1 cellular context compared by ENCODE assay signal in the genomic region with DNA sequence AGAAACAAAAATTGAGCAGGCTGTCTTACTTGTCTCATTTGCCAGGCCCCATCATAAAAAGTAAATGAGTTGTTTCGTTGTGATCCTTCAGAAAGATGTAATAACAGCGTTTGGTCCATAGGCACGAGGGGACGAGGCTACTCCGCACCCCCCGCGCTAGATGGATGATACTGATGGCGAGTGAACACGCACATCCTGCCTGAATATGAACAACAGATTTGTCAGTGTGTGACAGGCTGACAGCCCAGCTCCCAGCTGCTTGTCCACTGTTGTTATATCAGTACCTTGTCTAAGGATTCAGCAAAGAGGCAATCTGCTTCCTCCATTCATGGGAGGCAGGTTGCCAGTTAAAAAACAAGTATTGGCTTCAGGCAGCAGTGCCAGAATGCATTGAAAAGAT.
TF ChIP-seq lines count a peak whose summit lies in the region.

No MANE protein-coding gene starts in this region.

TF ChIP-seq in neural cell, 6 proteins besides CTCF, POLR2A, EP300 and RAD21 (continued from another document):
- TF ChIP-seq, protein P1, sequence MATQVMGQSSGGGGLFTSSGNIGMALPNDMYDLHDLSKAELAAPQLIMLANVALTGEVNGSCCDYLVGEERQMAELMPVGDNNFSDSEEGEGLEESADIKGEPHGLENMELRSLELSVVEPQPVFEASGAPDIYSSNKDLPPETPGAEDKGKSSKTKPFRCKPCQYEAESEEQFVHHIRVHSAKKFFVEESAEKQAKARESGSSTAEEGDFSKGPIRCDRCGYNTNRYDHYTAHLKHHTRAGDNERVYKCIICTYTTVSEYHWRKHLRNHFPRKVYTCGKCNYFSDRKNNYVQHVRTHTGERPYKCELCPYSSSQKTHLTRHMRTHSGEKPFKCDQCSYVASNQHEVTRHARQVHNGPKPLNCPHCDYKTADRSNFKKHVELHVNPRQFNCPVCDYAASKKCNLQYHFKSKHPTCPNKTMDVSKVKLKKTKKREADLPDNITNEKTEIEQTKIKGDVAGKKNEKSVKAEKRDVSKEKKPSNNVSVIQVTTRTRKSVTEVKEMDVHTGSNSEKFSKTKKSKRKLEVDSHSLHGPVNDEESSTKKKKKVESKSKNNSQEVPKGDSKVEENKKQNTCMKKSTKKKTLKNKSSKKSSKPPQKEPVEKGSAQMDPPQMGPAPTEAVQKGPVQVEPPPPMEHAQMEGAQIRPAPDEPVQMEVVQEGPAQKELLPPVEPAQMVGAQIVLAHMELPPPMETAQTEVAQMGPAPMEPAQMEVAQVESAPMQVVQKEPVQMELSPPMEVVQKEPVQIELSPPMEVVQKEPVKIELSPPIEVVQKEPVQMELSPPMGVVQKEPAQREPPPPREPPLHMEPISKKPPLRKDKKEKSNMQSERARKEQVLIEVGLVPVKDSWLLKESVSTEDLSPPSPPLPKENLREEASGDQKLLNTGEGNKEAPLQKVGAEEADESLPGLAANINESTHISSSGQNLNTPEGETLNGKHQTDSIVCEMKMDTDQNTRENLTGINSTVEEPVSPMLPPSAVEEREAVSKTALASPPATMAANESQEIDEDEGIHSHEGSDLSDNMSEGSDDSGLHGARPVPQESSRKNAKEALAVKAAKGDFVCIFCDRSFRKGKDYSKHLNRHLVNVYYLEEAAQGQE (IDR thresholded peaks at IDR 0.05; ENCODE audit: borderline replicate concordance), result no peak
- TF ChIP-seq EZH2 (IDR thresholded peaks at IDR 0.05; ENCODE audit: borderline replicate concordance, insufficient read depth, low read length, poor library complexity, severe bottlenecking) (no peak), TAF1 (IDR thresholded peaks at IDR 0.05; ENCODE audit: low read depth) (no peak), SMC3 (conservative IDR thresholded peaks at IDR 0.05; ENCODE audit: poor library complexity) (no peak)
TF ChIP-seq in neural cell: peak in this region for 2.
